9 cellular contexts compared by ENCODE assay signal in genomic region chr11:110069158-110069737, GRCh38. TPM values are rescaled to one million over a fixed set of nuclear protein-coding genes. Genes with fewer than 3 reads are reported as not detected.
DNase-seq lines count a peak whose midpoint lies in the region; TF ChIP-seq lines count a peak whose summit lies in the region.
"Had no signal": no experiment of that assay in that cellular context is flagged by ENCODE, and none has a peak within 500 bp of the region (broad histone marks: within the 10 kb centered on the region; RNA-seq: fewer than 3 reads in every experiment).

No MANE protein-coding gene starts in this region.

- no peak overlapping the region for H3K4me3 Mint-ChIP-seq in dendritic cell treated with granulocyte-macrophage colony-stimulating factor and Interleukin-4, amounts not matched to agents 40 ng/mL and 50 ng/mL, for 4 days
- no peak overlapping the region for H3K4me3 Mint-ChIP-seq in osteocyte (ENCODE audit: unreplicated experiment)
- H3K4me3 Mint-ChIP-seq: memory B cell had no signal

- TF ChIP-seq CTCF in osteocyte (IDR thresholded peaks at IDR 0.05): no peak

- intact Hi-C loops in dendritic cell treated with granulocyte-macrophage colony-stimulating factor and Interleukin-4, amounts not matched to agents 40 ng/mL and 50 ng/mL, for 4 days (cut with micrococcal nuclease): no loop called here

- H3K4me1 Mint-ChIP-seq in dendritic cell treated with granulocyte-macrophage colony-stimulating factor and Interleukin-4, amounts not matched to agents 40 ng/mL and 50 ng/mL, for 4 days (ENCODE audit: low read depth): peaks cover 36% of the 10 kb centered on the region
- peaks cover 22% of the 10 kb centered on the region for H3K4me1 Mint-ChIP-seq in osteocyte (ENCODE audit: unreplicated experiment)
- H3K4me1 Mint-ChIP-seq: memory B cell had no signal

- H3K27me3 Mint-ChIP-seq in dendritic cell treated with granulocyte-macrophage colony-stimulating factor and Interleukin-4, amounts not matched to agents 40 ng/mL and 50 ng/mL, for 4 days: no peaks in the 10 kb centered on the region
- H3K27me3 Mint-ChIP-seq in osteocyte (ENCODE audit: unreplicated experiment): no peaks in the 10 kb centered on the region

- H3K9me3 Mint-ChIP-seq in dendritic cell treated with granulocyte-macrophage colony-stimulating factor and Interleukin-4, amounts not matched to agents 40 ng/mL and 50 ng/mL, for 4 days: no peaks in the 10 kb centered on the region
- no peaks in the 10 kb centered on the region for H3K9me3 Mint-ChIP-seq in osteocyte (ENCODE audit: unreplicated experiment)
- H3K9me3 Mint-ChIP-seq: memory B cell had no signal

- H3K27ac Mint-ChIP-seq in dendritic cell treated with granulocyte-macrophage colony-stimulating factor and Interleukin-4, amounts not matched to agents 40 ng/mL and 50 ng/mL, for 4 days: peak overlapping the region; percentile 65
- peak overlapping the region; percentile 52 for H3K27ac Mint-ChIP-seq in osteocyte (ENCODE audit: unreplicated experiment)
- H3K27ac Mint-ChIP-seq: memory B cell had no signal

- no peaks in the 10 kb centered on the region for H3K36me3 Mint-ChIP-seq in dendritic cell treated with granulocyte-macrophage colony-stimulating factor and Interleukin-4, amounts not matched to agents 40 ng/mL and 50 ng/mL, for 4 days (ENCODE audit: low read depth)
- H3K36me3 Mint-ChIP-seq in osteocyte (ENCODE audit: unreplicated experiment): no peaks in the 10 kb centered on the region
- H3K36me3 Mint-ChIP-seq: memory B cell had no signal

- DNase-seq in DMS 273 (lab: John Stamatoyannopoulos, UW; ENCODE audit: unreplicated experiment) (peak; percentile 21), DMS 273 treated with DMSO at 0.1 percent for 48 hours (lab: John Stamatoyannopoulos, UW) (no peak), NCI-H226 (peak; percentile 82), osteocyte (ENCODE audit: extremely low spot score, unreplicated experiment) (no peak), DMS114 treated with DMSO at 0.1 percent for 48 hours (lab: John Stamatoyannopoulos, UW; ENCODE audit: unreplicated experiment) (no peak)
- DNase-seq in activated CD4-positive, CD25-positive, alpha-beta regulatory T cell treated with anti-CD3 and anti-CD28 coated beads, Interleukin-2, amount 50 U/mL, for 72 hours: no peak
- no peak for DNase-seq in activated CD4-positive, CD25-positive, alpha-beta regulatory T cell (lab: John Stamatoyannopoulos, UW)

RNA-seq across cellular contexts. Expression of gene ZC3H12C, which starts 23.9 kb away (rescaled TPM):
- 9.7 and 10.2 TPM in 2 replicates for total RNA-seq in osteocyte

Comparison
In these comparisons a context has a peak if more than half of its experiments do, and no peak if none do; other contexts are left out.
1. DNase-seq: peak in DMS 273 (single experiment) and NCI-H226 (single experiment); none in DMS 273 treated with DMSO at 0.1 percent for 48 hours (single experiment), osteocyte (single experiment), activated CD4-positive, CD25-positive, alpha-beta regulatory T cell treated with anti-CD3 and anti-CD28 coated beads, Interleukin-2, amount 50 U/mL, for 72 hours (single experiment), activated CD4-positive, CD25-positive, alpha-beta regulatory T cell (0 of 4) and DMS114 treated with DMSO at 0.1 percent for 48 hours (single experiment).